In genomic region chr4:26780524-26780923, GRCh38 we compare ENCODE assay signal across 9 cellular contexts.
DNase-seq lines count a peak whose midpoint lies in the region; ATAC-seq lines count a peak whose summit lies in the region.
"Had no signal": no experiment of that assay in that cellular context is flagged by ENCODE, and none has a peak within 500 bp of the region (broad histone marks: within the 10 kb centered on the region; RNA-seq: fewer than 3 reads in every experiment).

No MANE protein-coding gene starts in this region.

- H3K9ac ChIP-seq in BLaER1: peak overlapping the region; percentile 6; the same call in 1 of the 2 replicates

- no peaks in the 10 kb centered on the region for H3K27me3 Mint-ChIP-seq in naive thymus-derived CD4-positive, alpha-beta T cell

- intact Hi-C loops in naive thymus-derived CD4-positive, alpha-beta T cell (cut with micrococcal nuclease): no loop called here

- peak overlapping the region; percentile 66 for H3K4me2 ChIP-seq in BLaER1

- no peak overlapping the region for H3K4me3 Mint-ChIP-seq in naive thymus-derived CD4-positive, alpha-beta T cell

- peaks cover 41% of the 10 kb centered on the region for H3K4me1 ChIP-seq in BLaER1
- H3K4me1 ChIP-seq in naive thymus-derived CD4-positive, alpha-beta T cell (ENCODE audit: control insufficient read depth in 2 of 2, insufficient read depth in 2 of 2, low read length in 2 of 2): no peaks in the 10 kb centered on the region

- H3K36me3 Mint-ChIP-seq in naive thymus-derived CD4-positive, alpha-beta T cell: peaks cover 0 to 26% (median 6%) of the 10 kb centered on the region in 5 donors

- no peak overlapping the region; the same call in 1 of the 2 replicates for H3K4me3 ChIP-seq in BLaER1
- H3K4me3 ChIP-seq in MG63: no peak overlapping the region
- H3K4me3 ChIP-seq in naive thymus-derived CD4-positive, alpha-beta T cell (ENCODE audit: low read length): no peak overlapping the region

- peak overlapping the region; percentile 66 for H3K27ac ChIP-seq in BLaER1
- H3K27ac ChIP-seq in naive thymus-derived CD4-positive, alpha-beta T cell (ENCODE audit: low read depth, low read length): no peak overlapping the region

- POLR2A ChIA-PET in naive thymus-derived CD4-positive, alpha-beta T cell (lab: Charles Lee): no interaction called here

- H3K9me3 Mint-ChIP-seq in naive thymus-derived CD4-positive, alpha-beta T cell: peaks cover 0 to 3% (median 0%) of the 10 kb centered on the region in 11 donors

- H3K27me3 ChIP-seq in BLaER1: no peaks in the 10 kb centered on the region
- no peaks in the 10 kb centered on the region for H3K27me3 ChIP-seq in MG63
- H3K27me3 ChIP-seq in naive thymus-derived CD4-positive, alpha-beta T cell (ENCODE audit: control insufficient read depth in 2 of 2, insufficient read depth in 2 of 2, low read length in 2 of 2): no peaks in the 10 kb centered on the region

- H3K36me3 ChIP-seq in BLaER1 (peaks cover 9% of the 10 kb centered on the region), MG63 (peaks cover 7% of the 10 kb centered on the region; the same call in 1 of the 2 replicates)
- H3K36me3 ChIP-seq in naive thymus-derived CD4-positive, alpha-beta T cell (ENCODE audit: control insufficient read depth in 2 of 3, insufficient read depth in 3 of 3, low read length in 3 of 3): no peaks in the 10 kb centered on the region

- ATAC-seq in GM21390 (IDR thresholded peaks at IDR 0.05; ENCODE audit: unreplicated experiment) (peak; percentile 98), HG03520 (IDR thresholded peaks at IDR 0.05; ENCODE audit: unreplicated experiment) (peak; percentile 87), esophagus mucosa (peak; percentile 81)
- ATAC-seq in naive thymus-derived CD4-positive, alpha-beta T cell: no peak

- DNase-seq in NCI-H1436 (lab: John Stamatoyannopoulos, UW) (no peak), iPS-NIHi11 (ENCODE audit: low spot score) (no peak), MG63 (no peak)
- no peak for DNase-seq in naive thymus-derived CD4-positive, alpha-beta T cell
- DNase-seq: DMS153 had no signal

- H3K4me1 Mint-ChIP-seq in naive thymus-derived CD4-positive, alpha-beta T cell: peaks cover 0 to 6% (median 0%) of the 10 kb centered on the region in 7 donors

- CTCF ChIA-PET in naive thymus-derived CD4-positive, alpha-beta T cell (lab: Charles Lee): no interaction called here

- H3K9me3 ChIP-seq in BLaER1 (peaks cover 32% of the 10 kb centered on the region), MG63 (no peaks in the 10 kb centered on the region)
- no peaks in the 10 kb centered on the region for H3K9me3 ChIP-seq in naive thymus-derived CD4-positive, alpha-beta T cell (ENCODE audit: control insufficient read depth in 2 of 3, low read length in 3 of 3)

- no peaks in the 10 kb centered on the region for H4K20me1 ChIP-seq in BLaER1

- no peak overlapping the region for H3K27ac Mint-ChIP-seq in naive thymus-derived CD4-positive, alpha-beta T cell
